In the genomic region with DNA sequence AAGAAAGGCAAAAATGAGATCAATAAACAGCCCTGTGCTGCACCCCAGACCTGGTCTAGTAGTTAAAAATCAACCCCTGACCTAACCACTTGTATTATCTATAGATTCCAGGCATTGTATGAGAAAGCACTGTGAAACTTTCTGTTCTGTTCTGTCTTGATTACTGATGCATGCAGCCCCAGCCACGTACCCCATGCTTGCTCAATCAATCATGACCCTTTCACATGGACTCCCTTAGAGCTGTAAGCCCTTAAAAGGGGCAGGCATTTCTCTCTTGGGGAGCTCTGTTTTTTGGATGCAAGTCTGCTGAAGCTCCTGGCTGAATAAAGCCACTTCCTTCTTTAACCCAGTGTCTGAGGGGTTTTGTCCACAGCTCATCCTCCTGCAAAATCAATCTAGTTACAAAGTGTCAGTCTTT, we compare ENCODE assay signal across 1 cellular context.
TF ChIP-seq lines count a peak whose summit lies in the region.

No MANE protein-coding gene starts in this region.

TF ChIP-seq in K562, 482 proteins besides CTCF, POLR2A, EP300 and RAD21 (continued from another document):
- TF ChIP-seq, protein P1, sequence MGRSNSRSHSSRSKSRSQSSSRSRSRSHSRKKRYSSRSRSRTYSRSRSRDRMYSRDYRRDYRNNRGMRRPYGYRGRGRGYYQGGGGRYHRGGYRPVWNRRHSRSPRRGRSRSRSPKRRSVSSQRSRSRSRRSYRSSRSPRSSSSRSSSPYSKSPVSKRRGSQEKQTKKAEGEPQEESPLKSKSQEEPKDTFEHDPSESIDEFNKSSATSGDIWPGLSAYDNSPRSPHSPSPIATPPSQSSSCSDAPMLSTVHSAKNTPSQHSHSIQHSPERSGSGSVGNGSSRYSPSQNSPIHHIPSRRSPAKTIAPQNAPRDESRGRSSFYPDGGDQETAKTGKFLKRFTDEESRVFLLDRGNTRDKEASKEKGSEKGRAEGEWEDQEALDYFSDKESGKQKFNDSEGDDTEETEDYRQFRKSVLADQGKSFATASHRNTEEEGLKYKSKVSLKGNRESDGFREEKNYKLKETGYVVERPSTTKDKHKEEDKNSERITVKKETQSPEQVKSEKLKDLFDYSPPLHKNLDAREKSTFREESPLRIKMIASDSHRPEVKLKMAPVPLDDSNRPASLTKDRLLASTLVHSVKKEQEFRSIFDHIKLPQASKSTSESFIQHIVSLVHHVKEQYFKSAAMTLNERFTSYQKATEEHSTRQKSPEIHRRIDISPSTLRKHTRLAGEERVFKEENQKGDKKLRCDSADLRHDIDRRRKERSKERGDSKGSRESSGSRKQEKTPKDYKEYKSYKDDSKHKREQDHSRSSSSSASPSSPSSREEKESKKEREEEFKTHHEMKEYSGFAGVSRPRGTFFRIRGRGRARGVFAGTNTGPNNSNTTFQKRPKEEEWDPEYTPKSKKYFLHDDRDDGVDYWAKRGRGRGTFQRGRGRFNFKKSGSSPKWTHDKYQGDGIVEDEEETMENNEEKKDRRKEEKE (IDR thresholded peaks at IDR 0.05; ENCODE audit: borderline replicate concordance in 1 of 2, control insufficient read depth in 1 of 2, low read depth in 2 of 2, low read length in 1 of 2): no peak; a peak in 1 of 4 replicates
- TF ChIP-seq ZNF253 (CRISPR knock-in tag; conservative IDR thresholded peaks at IDR 0.05): no peak
- peak; percentile 36; the same call in 1 of the 2 replicates for TF ChIP-seq IRF9 (tag; IDR thresholded peaks at IDR 0.05)
- no peak for TF ChIP-seq ZNF436 (CRISPR knock-in tag; IDR thresholded peaks at IDR 0.05)
- TF ChIP-seq, protein P2, sequence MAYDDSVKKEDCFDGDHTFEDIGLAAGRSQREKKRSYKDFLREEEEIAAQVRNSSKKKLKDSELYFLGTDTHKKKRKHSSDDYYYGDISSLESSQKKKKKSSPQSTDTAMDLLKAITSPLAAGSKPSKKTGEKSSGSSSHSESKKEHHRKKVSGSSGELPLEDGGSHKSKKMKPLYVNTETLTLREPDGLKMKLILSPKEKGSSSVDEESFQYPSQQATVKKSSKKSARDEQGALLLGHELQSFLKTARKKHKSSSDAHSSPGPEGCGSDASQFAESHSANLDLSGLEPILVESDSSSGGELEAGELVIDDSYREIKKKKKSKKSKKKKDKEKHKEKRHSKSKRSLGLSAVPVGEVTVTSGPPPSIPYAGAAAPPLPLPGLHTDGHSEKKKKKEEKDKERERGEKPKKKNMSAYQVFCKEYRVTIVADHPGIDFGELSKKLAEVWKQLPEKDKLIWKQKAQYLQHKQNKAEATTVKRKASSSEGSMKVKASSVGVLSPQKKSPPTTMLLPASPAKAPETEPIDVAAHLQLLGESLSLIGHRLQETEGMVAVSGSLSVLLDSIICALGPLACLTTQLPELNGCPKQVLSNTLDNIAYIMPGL (CRISPR knock-in tag; IDR thresholded peaks at IDR 0.05): no peak
- TF ChIP-seq SIRT6 (IDR thresholded peaks at IDR 0.05; ENCODE audit: low read depth, low read length): no peak
- TF ChIP-seq, protein P3, sequence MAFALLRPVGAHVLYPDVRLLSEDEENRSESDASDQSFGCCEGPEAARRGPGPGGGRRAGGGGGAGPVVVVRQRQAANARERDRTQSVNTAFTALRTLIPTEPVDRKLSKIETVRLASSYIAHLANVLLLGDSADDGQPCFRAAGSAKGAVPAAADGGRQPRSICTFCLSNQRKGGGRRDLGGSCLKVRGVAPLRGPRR (CRISPR knock-in tag; IDR thresholded peaks at IDR 0.05): no peak
- no peak for TF ChIP-seq HOXB6 (CRISPR knock-in tag; IDR thresholded peaks at IDR 0.05; ENCODE audit: borderline replicate concordance)
- TF ChIP-seq, protein P4, sequence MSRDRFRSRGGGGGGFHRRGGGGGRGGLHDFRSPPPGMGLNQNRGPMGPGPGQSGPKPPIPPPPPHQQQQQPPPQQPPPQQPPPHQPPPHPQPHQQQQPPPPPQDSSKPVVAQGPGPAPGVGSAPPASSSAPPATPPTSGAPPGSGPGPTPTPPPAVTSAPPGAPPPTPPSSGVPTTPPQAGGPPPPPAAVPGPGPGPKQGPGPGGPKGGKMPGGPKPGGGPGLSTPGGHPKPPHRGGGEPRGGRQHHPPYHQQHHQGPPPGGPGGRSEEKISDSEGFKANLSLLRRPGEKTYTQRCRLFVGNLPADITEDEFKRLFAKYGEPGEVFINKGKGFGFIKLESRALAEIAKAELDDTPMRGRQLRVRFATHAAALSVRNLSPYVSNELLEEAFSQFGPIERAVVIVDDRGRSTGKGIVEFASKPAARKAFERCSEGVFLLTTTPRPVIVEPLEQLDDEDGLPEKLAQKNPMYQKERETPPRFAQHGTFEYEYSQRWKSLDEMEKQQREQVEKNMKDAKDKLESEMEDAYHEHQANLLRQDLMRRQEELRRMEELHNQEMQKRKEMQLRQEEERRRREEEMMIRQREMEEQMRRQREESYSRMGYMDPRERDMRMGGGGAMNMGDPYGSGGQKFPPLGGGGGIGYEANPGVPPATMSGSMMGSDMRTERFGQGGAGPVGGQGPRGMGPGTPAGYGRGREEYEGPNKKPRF (IDR thresholded peaks at IDR 0.05; ENCODE audit: low read depth, low read length): no peak
- no peak for TF ChIP-seq EGR1 (conservative IDR thresholded peaks at IDR 0.05)
- no peak for TF ChIP-seq ZNF75A (CRISPR knock-in tag; IDR thresholded peaks at IDR 0.05)
- TF ChIP-seq RBM25 (IDR thresholded peaks at IDR 0.05; ENCODE audit: low read depth, low read length, severe bottlenecking): no peak
- no peak for TF ChIP-seq BMI1 (IDR thresholded peaks at IDR 0.05; ENCODE audit: low read length)
- TF ChIP-seq KLF13 (tag; IDR thresholded peaks at IDR 0.05; ENCODE audit: borderline replicate concordance, low read depth): no peak
- 0 out of 2 replicates have a peak, but pooled peaks have one; percentile 33 for TF ChIP-seq MAFG (tag; conservative IDR thresholded peaks at IDR 0.05)
- peak; percentile 94 for TF ChIP-seq ZNF644 (tag; IDR thresholded peaks at IDR 0.05; ENCODE audit: low read depth)
- TF ChIP-seq RCOR1 (IDR thresholded peaks at IDR 0.05; ENCODE audit: borderline replicate concordance in 1 of 2, low read depth in 2 of 2, low read length in 2 of 2): peak; percentile 63 to 90; a peak in 3 of 4 replicates
- no peak for TF ChIP-seq CHD1 (IDR thresholded peaks at IDR 0.05; ENCODE audit: low read length)
- TF ChIP-seq FOXJ3 (CRISPR knock-in tag; IDR thresholded peaks at IDR 0.05): no peak
- TF ChIP-seq, protein P5, sequence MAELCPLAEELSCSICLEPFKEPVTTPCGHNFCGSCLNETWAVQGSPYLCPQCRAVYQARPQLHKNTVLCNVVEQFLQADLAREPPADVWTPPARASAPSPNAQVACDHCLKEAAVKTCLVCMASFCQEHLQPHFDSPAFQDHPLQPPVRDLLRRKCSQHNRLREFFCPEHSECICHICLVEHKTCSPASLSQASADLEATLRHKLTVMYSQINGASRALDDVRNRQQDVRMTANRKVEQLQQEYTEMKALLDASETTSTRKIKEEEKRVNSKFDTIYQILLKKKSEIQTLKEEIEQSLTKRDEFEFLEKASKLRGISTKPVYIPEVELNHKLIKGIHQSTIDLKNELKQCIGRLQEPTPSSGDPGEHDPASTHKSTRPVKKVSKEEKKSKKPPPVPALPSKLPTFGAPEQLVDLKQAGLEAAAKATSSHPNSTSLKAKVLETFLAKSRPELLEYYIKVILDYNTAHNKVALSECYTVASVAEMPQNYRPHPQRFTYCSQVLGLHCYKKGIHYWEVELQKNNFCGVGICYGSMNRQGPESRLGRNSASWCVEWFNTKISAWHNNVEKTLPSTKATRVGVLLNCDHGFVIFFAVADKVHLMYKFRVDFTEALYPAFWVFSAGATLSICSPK (IDR thresholded peaks at IDR 0.05; ENCODE audit: borderline replicate concordance): no peak
- TF ChIP-seq, protein P6, sequence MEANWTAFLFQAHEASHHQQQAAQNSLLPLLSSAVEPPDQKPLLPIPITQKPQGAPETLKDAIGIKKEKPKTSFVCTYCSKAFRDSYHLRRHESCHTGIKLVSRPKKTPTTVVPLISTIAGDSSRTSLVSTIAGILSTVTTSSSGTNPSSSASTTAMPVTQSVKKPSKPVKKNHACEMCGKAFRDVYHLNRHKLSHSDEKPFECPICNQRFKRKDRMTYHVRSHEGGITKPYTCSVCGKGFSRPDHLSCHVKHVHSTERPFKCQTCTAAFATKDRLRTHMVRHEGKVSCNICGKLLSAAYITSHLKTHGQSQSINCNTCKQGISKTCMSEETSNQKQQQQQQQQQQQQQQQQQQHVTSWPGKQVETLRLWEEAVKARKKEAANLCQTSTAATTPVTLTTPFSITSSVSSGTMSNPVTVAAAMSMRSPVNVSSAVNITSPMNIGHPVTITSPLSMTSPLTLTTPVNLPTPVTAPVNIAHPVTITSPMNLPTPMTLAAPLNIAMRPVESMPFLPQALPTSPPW (CRISPR knock-in tag; IDR thresholded peaks at IDR 0.05): peak; percentile 48
- peak in 1 of 2 experiments; percentile 12 for TF ChIP-seq NCOA2 (IDR thresholded peaks at IDR 0.05; ENCODE audit: partially characterized antibody in 2 of 2)
- TF ChIP-seq ZBTB12 (CRISPR knock-in tag; IDR thresholded peaks at IDR 0.05): peak; percentile 55; the same call in 1 of the 2 replicates
